In the genomic region with DNA sequence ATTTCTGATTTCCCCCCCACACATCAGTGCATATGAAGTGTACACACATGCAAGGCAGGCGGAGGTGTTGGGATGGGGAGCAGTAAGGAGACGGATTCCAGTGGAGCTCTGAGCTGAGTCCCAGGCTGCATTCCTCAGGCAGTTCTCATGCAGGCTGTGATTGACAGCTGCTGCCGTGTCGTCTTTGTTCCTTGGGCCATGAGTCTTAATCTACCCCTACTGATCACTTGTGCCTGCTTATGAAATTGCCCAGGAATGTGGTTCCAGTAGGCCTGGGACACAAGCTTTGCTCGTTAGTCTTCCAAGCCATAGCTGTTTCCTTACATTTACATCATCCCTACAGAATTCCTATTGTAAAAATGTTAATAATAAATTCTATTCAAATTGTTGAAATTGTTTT, we compare ENCODE assay signal across 17 cellular contexts.
DNase-seq lines count a peak whose midpoint lies in the region; ATAC-seq and TF ChIP-seq lines count a peak whose summit lies in the region.
"Had no signal": no experiment of that assay in that cellular context is flagged by ENCODE, and none has a peak within 500 bp of the region (broad histone marks: within the 10 kb centered on the region; RNA-seq: fewer than 3 reads in every experiment).

No MANE protein-coding gene starts in this region.

- in situ Hi-C loops in GM23248 (cut with MboI), result loop anchor here (10.0 to 25.0 kb wide), 2 partner anchors 354 to 741 kb away; no protein-coding TSS in a partner anchor

- H3K27ac ChIP-seq in GM23248 (no peak overlapping the region), SJSA1 (peak overlapping the region; percentile 77), caudate nucleus (ENCODE audit: low read depth, low read length) (no peak overlapping the region), OCI-LY7 (ENCODE audit: low read depth, low read length, poor library complexity, severe bottlenecking) (no peak overlapping the region), body of pancreas (no peak overlapping the region)
- H3K27ac ChIP-seq: adrenal gland, neutrophil, spleen, thoracic aorta had no signal

- H3K79me2 ChIP-seq in GM23248 (ENCODE audit: insufficient read depth), result no peaks in the 10 kb centered on the region
- H3K79me2 ChIP-seq in OCI-LY7 (ENCODE audit: insufficient read depth, low read depth, low read length), result no peaks in the 10 kb centered on the region

- H3K4me3 ChIP-seq in GM23248, result no peak overlapping the region
- no peak overlapping the region for H3K4me3 ChIP-seq in SJSA1
- H3K4me3 ChIP-seq in retinal pigment epithelial cell (ENCODE audit: low read length), result no peak overlapping the region
- H3K4me3 ChIP-seq in foreskin fibroblast (ENCODE audit: low read depth in 1 of 2, low read length in 2 of 2), result no peak overlapping the region
- no peak overlapping the region for H3K4me3 ChIP-seq in OCI-LY7 (ENCODE audit: low read depth, low read length, poor library complexity, severe bottlenecking)
- no peak overlapping the region for H3K4me3 ChIP-seq in body of pancreas
- H3K4me3 ChIP-seq: adrenal gland, spleen, thoracic aorta had no signal

- H2AFZ ChIP-seq in GM23248 (no peak overlapping the region), OCI-LY7 (ENCODE audit: low read length) (no peak overlapping the region)

- H3K9me2 ChIP-seq in GM23248 (ENCODE audit: insufficient read depth) (no peaks in the 10 kb centered on the region), OCI-LY7 (ENCODE audit: insufficient read depth, low read length) (no peaks in the 10 kb centered on the region)

- H3K4me2 ChIP-seq in GM23248 (ENCODE audit: unreplicated experiment), result no peak overlapping the region
- H3K4me2 ChIP-seq in OCI-LY7 (ENCODE audit: low read length), result no peak overlapping the region

- ATAC-seq in body of pancreas, result no peak

- H3K9ac ChIP-seq in GM23248, result no peak overlapping the region

- H3K9me3 ChIP-seq in GM23248 (ENCODE audit: low read depth) (no peaks in the 10 kb centered on the region), SJSA1 (replicated peaks) (no peaks in the 10 kb centered on the region), OCI-LY7 (ENCODE audit: low read length) (no peaks in the 10 kb centered on the region), body of pancreas (no peaks in the 10 kb centered on the region)
- H3K9me3 ChIP-seq: adrenal gland, neutrophil, spleen, thoracic aorta had no signal

- WGBS in GM23248 (ENCODE audit: low coverage in 1 of 2, low lambda C conversion rate in 2 of 2, missing lambda C conversion rate in 2 of 2), 2 experiments, result 43 to 46% methylated on average over 5 of the region's 5 CpGs
- WGBS in body of pancreas, 2 donors, result 66 to 79% methylated on average over 5 of the region's 5 CpGs

- intact Hi-C loops in OCI-LY7 (cut with micrococcal nuclease; ENCODE audit: unreplicated experiment), result no loop called here
- intact Hi-C loops in body of pancreas (cut with DNase I), result loop anchor here (5.0 kb wide), 1 partner anchor 351 kb away; no protein-coding TSS in a partner anchor

- BruUV-seq in OCI-LY7 (replicated peaks; lab: Mats Ljungman, UMichigan), result no TSS peak

- no peaks in the 10 kb centered on the region for H3F3A ChIP-seq in GM23248 (ENCODE audit: insufficient read depth)

- H3K4me1 ChIP-seq in GM23248 (ENCODE audit: insufficient read depth), result no peaks in the 10 kb centered on the region
- peaks cover 35% of the 10 kb centered on the region for H3K4me1 ChIP-seq in SJSA1 (replicated peaks)
- no peaks in the 10 kb centered on the region for H3K4me1 ChIP-seq in OCI-LY7 (ENCODE audit: insufficient read depth, low read length, poor library complexity, severe bottlenecking)
- no peaks in the 10 kb centered on the region for H3K4me1 ChIP-seq in body of pancreas
- H3K4me1 ChIP-seq: adrenal gland, spleen had no signal

- TF ChIP-seq CTCF in retinal pigment epithelial cell (conservative IDR thresholded peaks at IDR 0.05; ENCODE audit: low read depth, low read length) (peak; percentile 29), foreskin fibroblast (IDR thresholded peaks at IDR 0.05; ENCODE audit: low read depth, low read length) (no peak), OCI-LY7 (conservative IDR thresholded peaks at IDR 0.05; ENCODE audit: low read length) (no peak), body of pancreas (IDR thresholded peaks at IDR 0.05) (no peak)

- H3K36me3 ChIP-seq in GM23248 (ENCODE audit: low read depth) (no peaks in the 10 kb centered on the region), SJSA1 (no peaks in the 10 kb centered on the region), OCI-LY7 (ENCODE audit: insufficient read depth, low read length) (no peaks in the 10 kb centered on the region), body of pancreas (replicated peaks in 1 of 2; ENCODE audit: insufficient read depth in 1 of 2, low read depth in 2 of 2) (no peaks in the 10 kb centered on the region)
- H3K36me3 ChIP-seq: adrenal gland, neutrophil, spleen, thoracic aorta had no signal

- H4K20me1 ChIP-seq in GM23248 (ENCODE audit: insufficient read depth) (no peaks in the 10 kb centered on the region), OCI-LY7 (ENCODE audit: insufficient read depth, low read length) (no peaks in the 10 kb centered on the region)

- CTCF ChIA-PET in OCI-LY7 (lab: Charles Lee; ENCODE audit: unreplicated experiment), result no interaction called here

- POLR2A ChIA-PET in OCI-LY7 (lab: Charles Lee), result interaction anchor here (0.6 to 1.7 kb wide), 2 partner anchors 8 to 221 kb away, joined by 3 to 5 read pairs; no protein-coding TSS in a partner anchor

- peaks cover 4% of the 10 kb centered on the region; the same call in 1 of the 2 replicates for H3K27me3 ChIP-seq in GM23248 (replicated peaks; ENCODE audit: insufficient read depth)
- H3K27me3 ChIP-seq in SJSA1 (replicated peaks), result no peaks in the 10 kb centered on the region
- H3K27me3 ChIP-seq in body of pancreas, result no peaks in the 10 kb centered on the region
- H3K27me3 ChIP-seq: adrenal gland, neutrophil, spleen had no signal

- DNase-seq in GM23248 (peak; percentile 13), SJSA1 (ENCODE audit: low read depth in 1 of 2, low spot score in 2 of 2) (peak; percentile 55 to 71), glomerular visceral epithelial cell (ENCODE audit: extremely low spot score) (peak; percentile 94), retinal pigment epithelial cell (ENCODE audit: low read depth) (peak; percentile 97), caudate nucleus (lab: John Stamatoyannopoulos, UW) (no peak), foreskin fibroblast (no peak), OCI-LY7 (ENCODE audit: low spot score) (no peak), body of pancreas (no peak)
- DNase-seq: adrenal gland; effector CD8-positive, alpha-beta T cell; head of caudate nucleus; NCI-H1436; NCI-H524; SHP77; spleen had no signal

- TF ChIP-seq POLR2A in body of pancreas (IDR thresholded peaks at IDR 0.05), result no peak

Comparison
In these comparisons a context has a peak if more than half of its experiments do, and no peak if none do; other contexts are left out.
1. DNase-seq: peak in GM23248 (single experiment), SJSA1 (2 of 2), glomerular visceral epithelial cell (single experiment) and retinal pigment epithelial cell (single experiment); none in caudate nucleus (0 of 61), foreskin fibroblast (0 of 2), OCI-LY7 (single experiment) and body of pancreas (0 of 4).